Comparison of ENCODE assay signal across 1 cellular context in genomic region chr1:198687429-198687828, GRCh38.
A peak's percentile ranks its signal among the peaks of the same experiment; 100 is the strongest.
TF ChIP-seq lines count a peak whose summit lies in the region.

No MANE protein-coding gene starts in this region.

TF ChIP-seq in IMR-90, 13 proteins besides CTCF, POLR2A, EP300 and RAD21:
- TF ChIP-seq BHLHE40 (IDR thresholded peaks at IDR 0.05; ENCODE audit: low read depth, low read length), result no peak
- no peak for TF ChIP-seq ELK1 (IDR thresholded peaks at IDR 0.05; ENCODE audit: borderline replicate concordance, low read depth, low read length)
- TF ChIP-seq RFX5 (IDR thresholded peaks at IDR 0.05; ENCODE audit: low read depth, low read length), result no peak
- TF ChIP-seq CEBPB (IDR thresholded peaks at IDR 0.05; ENCODE audit: low read depth, low read length), result peak; percentile 22; the same call in 1 of the 2 replicates
